1 cellular context compared by ENCODE assay signal in the genomic region with DNA sequence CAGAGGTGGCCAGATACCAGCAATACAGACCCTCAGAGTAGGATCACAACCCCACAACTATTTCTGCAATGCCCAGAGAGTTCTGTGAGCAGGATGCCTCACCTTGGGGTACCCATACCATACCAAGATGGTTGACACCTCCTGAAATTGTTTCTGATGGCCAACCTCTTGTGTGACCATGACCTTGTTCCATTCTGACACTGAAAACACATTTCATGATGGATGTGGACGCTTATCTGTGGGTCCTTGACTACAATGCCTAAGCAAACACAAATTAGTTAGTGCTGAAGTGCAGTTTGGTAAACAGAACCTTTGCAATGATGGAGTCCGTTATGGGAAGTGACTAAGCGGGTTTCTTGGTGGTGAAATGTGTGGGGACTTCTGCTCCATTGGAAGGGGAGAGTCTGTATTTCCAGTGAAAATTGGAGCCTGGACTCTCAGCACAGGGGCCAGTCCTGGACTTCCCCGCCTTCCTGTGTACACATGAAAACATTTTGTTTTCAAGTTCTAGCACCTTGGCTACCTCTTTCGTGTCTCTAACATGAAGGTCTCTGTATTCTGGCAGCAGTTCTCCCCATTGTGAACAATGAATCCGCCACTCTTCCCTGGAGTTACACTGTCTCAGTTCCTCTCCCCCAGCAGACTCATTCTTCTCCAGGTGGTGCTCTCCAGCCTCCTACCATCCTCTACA.
TF ChIP-seq lines count a peak whose summit lies in the region.

No MANE protein-coding gene starts in this region.

TF ChIP-seq in HepG2, 621 proteins besides CTCF, POLR2A, EP300 and RAD21 (continued from another document and continues in another):
- TF ChIP-seq, protein P1, sequence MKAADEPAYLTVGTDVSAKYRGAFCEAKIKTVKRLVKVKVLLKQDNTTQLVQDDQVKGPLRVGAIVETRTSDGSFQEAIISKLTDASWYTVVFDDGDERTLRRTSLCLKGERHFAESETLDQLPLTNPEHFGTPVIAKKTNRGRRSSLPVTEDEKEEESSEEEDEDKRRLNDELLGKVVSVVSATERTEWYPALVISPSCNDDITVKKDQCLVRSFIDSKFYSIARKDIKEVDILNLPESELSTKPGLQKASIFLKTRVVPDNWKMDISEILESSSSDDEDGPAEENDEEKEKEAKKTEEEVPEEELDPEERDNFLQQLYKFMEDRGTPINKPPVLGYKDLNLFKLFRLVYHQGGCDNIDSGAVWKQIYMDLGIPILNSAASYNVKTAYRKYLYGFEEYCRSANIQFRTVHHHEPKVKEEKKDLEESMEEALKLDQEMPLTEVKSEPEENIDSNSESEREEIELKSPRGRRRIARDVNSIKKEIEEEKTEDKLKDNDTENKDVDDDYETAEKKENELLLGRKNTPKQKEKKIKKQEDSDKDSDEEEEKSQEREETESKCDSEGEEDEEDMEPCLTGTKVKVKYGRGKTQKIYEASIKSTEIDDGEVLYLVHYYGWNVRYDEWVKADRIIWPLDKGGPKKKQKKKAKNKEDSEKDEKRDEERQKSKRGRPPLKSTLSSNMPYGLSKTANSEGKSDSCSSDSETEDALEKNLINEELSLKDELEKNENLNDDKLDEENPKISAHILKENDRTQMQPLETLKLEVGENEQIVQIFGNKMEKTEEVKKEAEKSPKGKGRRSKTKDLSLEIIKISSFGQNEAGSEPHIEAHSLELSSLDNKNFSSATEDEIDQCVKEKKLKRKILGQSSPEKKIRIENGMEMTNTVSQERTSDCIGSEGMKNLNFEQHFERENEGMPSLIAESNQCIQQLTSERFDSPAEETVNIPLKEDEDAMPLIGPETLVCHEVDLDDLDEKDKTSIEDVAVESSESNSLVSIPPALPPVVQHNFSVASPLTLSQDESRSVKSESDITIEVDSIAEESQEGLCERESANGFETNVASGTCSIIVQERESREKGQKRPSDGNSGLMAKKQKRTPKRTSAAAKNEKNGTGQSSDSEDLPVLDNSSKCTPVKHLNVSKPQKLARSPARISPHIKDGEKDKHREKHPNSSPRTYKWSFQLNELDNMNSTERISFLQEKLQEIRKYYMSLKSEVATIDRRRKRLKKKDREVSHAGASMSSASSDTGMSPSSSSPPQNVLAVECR (CRISPR knock-in tag; IDR thresholded peaks at IDR 0.05; ENCODE audit: borderline replicate concordance): peak; percentile 65; the same call in 1 of the 2 replicates
- TF ChIP-seq ZNF12 (CRISPR knock-in tag; IDR thresholded peaks at IDR 0.05) (0 out of 2 replicates have a peak, but pooled peaks have one; percentile 27), ELF1 (CRISPR knock-in tag; IDR thresholded peaks at IDR 0.05) (peak; percentile 76), KAT7 (CRISPR knock-in tag; IDR thresholded peaks at IDR 0.05; ENCODE audit: borderline replicate concordance) (no peak; the same call in 1 of the 2 replicates), ZNF496 (CRISPR knock-in tag; IDR thresholded peaks at IDR 0.05; ENCODE audit: insufficient replicate concordance) (no peak), RBM39 (IDR thresholded peaks at IDR 0.05; ENCODE audit: low read depth, low read length, poor library complexity, severe bottlenecking) (no peak), ZNF878 (CRISPR knock-in tag; IDR thresholded peaks at IDR 0.05) (peak; percentile 95), RFXAP (CRISPR knock-in tag; IDR thresholded peaks at IDR 0.05; ENCODE audit: borderline replicate concordance) (peak; percentile 74), CHD4 (IDR thresholded peaks at IDR 0.05; ENCODE audit: borderline replicate concordance, low read length) (peak; percentile 10; the same call in 1 of the 2 replicates), ZNF766 (CRISPR knock-in tag; IDR thresholded peaks at IDR 0.05; ENCODE audit: borderline replicate concordance) (peak; percentile 41; the same call in 1 of the 2 replicates), SP5 (CRISPR knock-in tag; IDR thresholded peaks at IDR 0.05; ENCODE audit: borderline replicate concordance, low read depth) (peak; percentile 98), BHLHE40 (IDR thresholded peaks at IDR 0.05; ENCODE audit: low read length) (no peak), NFIC (IDR thresholded peaks at IDR 0.05; ENCODE audit: low read length) (peak; percentile 98), ZNF790 (CRISPR knock-in tag; IDR thresholded peaks at IDR 0.05; ENCODE audit: borderline replicate concordance) (no peak), ZNF124 (CRISPR knock-in tag; IDR thresholded peaks at IDR 0.05) (peak; percentile 73; the same call in 1 of the 2 replicates), HHEX (CRISPR knock-in tag; IDR thresholded peaks at IDR 0.05) (peak; percentile 90), STAG1 (CRISPR knock-in tag; IDR thresholded peaks at IDR 0.05) (peak; percentile 50), ZNF75D (CRISPR knock-in tag; IDR thresholded peaks at IDR 0.05; ENCODE audit: borderline replicate concordance) (no peak), ZNF224 (CRISPR knock-in tag; IDR thresholded peaks at IDR 0.05) (0 out of 2 replicates have a peak, but pooled peaks have one; percentile 74), ZNF839 (CRISPR knock-in tag; IDR thresholded peaks at IDR 0.05; ENCODE audit: borderline replicate concordance) (no peak), NCOR1 (IDR thresholded peaks at IDR 0.05; ENCODE audit: borderline replicate concordance, low read length) (peak; percentile 91; the same call in 1 of the 2 replicates)
- TF ChIP-seq, protein P2, sequence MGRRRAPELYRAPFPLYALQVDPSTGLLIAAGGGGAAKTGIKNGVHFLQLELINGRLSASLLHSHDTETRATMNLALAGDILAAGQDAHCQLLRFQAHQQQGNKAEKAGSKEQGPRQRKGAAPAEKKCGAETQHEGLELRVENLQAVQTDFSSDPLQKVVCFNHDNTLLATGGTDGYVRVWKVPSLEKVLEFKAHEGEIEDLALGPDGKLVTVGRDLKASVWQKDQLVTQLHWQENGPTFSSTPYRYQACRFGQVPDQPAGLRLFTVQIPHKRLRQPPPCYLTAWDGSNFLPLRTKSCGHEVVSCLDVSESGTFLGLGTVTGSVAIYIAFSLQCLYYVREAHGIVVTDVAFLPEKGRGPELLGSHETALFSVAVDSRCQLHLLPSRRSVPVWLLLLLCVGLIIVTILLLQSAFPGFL (CRISPR knock-in tag; IDR thresholded peaks at IDR 0.05): no peak
- TF ChIP-seq, protein P3, sequence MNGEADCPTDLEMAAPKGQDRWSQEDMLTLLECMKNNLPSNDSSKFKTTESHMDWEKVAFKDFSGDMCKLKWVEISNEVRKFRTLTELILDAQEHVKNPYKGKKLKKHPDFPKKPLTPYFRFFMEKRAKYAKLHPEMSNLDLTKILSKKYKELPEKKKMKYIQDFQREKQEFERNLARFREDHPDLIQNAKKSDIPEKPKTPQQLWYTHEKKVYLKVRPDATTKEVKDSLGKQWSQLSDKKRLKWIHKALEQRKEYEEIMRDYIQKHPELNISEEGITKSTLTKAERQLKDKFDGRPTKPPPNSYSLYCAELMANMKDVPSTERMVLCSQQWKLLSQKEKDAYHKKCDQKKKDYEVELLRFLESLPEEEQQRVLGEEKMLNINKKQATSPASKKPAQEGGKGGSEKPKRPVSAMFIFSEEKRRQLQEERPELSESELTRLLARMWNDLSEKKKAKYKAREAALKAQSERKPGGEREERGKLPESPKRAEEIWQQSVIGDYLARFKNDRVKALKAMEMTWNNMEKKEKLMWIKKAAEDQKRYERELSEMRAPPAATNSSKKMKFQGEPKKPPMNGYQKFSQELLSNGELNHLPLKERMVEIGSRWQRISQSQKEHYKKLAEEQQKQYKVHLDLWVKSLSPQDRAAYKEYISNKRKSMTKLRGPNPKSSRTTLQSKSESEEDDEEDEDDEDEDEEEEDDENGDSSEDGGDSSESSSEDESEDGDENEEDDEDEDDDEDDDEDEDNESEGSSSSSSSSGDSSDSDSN (CRISPR knock-in tag; IDR thresholded peaks at IDR 0.05): peak; percentile 68; the same call in 1 of the 2 replicates
- TF ChIP-seq, protein P4, sequence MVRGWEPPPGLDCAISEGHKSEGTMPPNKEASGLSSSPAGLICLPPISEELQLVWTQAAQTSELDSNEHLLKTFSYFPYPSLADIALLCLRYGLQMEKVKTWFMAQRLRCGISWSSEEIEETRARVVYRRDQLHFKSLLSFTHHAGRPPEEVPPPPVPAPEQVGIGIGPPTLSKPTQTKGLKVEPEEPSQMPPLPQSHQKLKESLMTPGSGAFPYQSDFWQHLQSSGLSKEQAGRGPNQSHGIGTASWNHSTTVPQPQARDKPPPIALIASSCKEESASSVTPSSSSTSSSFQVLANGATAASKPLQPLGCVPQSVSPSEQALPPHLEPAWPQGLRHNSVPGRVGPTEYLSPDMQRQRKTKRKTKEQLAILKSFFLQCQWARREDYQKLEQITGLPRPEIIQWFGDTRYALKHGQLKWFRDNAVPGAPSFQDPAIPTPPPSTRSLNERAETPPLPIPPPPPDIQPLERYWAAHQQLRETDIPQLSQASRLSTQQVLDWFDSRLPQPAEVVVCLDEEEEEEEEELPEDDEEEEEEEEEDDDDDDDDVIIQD (CRISPR knock-in tag; IDR thresholded peaks at IDR 0.05; ENCODE audit: low read depth): peak; percentile 76
- TF ChIP-seq, protein P5, sequence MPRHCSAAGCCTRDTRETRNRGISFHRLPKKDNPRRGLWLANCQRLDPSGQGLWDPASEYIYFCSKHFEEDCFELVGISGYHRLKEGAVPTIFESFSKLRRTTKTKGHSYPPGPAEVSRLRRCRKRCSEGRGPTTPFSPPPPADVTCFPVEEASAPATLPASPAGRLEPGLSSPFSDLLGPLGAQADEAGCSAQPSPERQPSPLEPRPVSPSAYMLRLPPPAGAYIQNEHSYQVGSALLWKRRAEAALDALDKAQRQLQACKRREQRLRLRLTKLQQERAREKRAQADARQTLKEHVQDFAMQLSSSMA (CRISPR knock-in tag; IDR thresholded peaks at IDR 0.05): no peak; the same call in 1 of the 2 replicates
- TF ChIP-seq, protein P6, sequence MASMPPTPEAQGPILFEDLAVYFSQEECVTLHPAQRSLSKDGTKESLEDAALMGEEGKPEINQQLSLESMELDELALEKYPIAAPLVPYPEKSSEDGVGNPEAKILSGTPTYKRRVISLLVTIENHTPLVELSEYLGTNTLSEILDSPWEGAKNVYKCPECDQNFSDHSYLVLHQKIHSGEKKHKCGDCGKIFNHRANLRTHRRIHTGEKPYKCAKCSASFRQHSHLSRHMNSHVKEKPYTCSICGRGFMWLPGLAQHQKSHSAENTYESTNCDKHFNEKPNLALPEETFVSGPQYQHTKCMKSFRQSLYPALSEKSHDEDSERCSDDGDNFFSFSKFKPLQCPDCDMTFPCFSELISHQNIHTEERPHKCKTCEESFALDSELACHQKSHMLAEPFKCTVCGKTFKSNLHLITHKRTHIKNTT (CRISPR knock-in tag; IDR thresholded peaks at IDR 0.05): no peak
- TF ChIP-seq, protein P7, sequence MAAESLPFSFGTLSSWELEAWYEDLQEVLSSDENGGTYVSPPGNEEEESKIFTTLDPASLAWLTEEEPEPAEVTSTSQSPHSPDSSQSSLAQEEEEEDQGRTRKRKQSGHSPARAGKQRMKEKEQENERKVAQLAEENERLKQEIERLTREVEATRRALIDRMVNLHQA (CRISPR knock-in tag; IDR thresholded peaks at IDR 0.05): no peak
- TF ChIP-seq, protein P8, sequence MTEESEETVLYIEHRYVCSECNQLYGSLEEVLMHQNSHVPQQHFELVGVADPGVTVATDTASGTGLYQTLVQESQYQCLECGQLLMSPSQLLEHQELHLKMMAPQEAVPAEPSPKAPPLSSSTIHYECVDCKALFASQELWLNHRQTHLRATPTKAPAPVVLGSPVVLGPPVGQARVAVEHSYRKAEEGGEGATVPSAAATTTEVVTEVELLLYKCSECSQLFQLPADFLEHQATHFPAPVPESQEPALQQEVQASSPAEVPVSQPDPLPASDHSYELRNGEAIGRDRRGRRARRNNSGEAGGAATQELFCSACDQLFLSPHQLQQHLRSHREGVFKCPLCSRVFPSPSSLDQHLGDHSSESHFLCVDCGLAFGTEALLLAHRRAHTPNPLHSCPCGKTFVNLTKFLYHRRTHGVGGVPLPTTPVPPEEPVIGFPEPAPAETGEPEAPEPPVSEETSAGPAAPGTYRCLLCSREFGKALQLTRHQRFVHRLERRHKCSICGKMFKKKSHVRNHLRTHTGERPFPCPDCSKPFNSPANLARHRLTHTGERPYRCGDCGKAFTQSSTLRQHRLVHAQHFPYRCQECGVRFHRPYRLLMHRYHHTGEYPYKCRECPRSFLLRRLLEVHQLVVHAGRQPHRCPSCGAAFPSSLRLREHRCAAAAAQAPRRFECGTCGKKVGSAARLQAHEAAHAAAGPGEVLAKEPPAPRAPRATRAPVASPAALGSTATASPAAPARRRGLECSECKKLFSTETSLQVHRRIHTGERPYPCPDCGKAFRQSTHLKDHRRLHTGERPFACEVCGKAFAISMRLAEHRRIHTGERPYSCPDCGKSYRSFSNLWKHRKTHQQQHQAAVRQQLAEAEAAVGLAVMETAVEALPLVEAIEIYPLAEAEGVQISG (CRISPR knock-in tag; IDR thresholded peaks at IDR 0.05): peak; percentile 56; the same call in 1 of the 2 replicates
- TF ChIP-seq, protein P9, sequence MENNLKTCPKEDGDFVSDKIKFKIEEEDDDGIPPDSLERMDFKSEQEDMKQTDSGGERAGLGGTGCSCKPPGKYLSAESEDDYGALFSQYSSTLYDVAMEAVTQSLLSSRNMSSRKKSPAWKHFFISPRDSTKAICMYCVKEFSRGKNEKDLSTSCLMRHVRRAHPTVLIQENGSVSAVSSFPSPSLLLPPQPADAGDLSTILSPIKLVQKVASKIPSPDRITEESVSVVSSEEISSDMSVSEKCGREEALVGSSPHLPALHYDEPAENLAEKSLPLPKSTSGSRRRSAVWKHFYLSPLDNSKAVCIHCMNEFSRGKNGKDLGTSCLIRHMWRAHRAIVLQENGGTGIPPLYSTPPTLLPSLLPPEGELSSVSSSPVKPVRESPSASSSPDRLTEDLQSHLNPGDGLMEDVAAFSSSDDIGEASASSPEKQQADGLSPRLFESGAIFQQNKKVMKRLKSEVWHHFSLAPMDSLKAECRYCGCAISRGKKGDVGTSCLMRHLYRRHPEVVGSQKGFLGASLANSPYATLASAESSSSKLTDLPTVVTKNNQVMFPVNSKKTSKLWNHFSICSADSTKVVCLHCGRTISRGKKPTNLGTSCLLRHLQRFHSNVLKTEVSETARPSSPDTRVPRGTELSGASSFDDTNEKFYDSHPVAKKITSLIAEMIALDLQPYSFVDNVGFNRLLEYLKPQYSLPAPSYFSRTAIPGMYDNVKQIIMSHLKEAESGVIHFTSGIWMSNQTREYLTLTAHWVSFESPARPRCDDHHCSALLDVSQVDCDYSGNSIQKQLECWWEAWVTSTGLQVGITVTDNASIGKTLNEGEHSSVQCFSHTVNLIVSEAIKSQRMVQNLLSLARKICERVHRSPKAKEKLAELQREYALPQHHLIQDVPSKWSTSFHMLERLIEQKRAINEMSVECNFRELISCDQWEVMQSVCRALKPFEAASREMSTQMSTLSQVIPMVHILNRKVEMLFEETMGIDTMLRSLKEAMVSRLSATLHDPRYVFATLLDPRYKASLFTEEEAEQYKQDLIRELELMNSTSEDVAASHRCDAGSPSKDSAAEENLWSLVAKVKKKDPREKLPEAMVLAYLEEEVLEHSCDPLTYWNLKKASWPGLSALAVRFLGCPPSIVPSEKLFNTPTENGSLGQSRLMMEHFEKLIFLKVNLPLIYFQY (CRISPR knock-in tag; IDR thresholded peaks at IDR 0.05; ENCODE audit: borderline replicate concordance): peak; percentile 77; the same call in 1 of the 2 replicates
